ENCODE assay signal across 2 cellular contexts in the genomic region with DNA sequence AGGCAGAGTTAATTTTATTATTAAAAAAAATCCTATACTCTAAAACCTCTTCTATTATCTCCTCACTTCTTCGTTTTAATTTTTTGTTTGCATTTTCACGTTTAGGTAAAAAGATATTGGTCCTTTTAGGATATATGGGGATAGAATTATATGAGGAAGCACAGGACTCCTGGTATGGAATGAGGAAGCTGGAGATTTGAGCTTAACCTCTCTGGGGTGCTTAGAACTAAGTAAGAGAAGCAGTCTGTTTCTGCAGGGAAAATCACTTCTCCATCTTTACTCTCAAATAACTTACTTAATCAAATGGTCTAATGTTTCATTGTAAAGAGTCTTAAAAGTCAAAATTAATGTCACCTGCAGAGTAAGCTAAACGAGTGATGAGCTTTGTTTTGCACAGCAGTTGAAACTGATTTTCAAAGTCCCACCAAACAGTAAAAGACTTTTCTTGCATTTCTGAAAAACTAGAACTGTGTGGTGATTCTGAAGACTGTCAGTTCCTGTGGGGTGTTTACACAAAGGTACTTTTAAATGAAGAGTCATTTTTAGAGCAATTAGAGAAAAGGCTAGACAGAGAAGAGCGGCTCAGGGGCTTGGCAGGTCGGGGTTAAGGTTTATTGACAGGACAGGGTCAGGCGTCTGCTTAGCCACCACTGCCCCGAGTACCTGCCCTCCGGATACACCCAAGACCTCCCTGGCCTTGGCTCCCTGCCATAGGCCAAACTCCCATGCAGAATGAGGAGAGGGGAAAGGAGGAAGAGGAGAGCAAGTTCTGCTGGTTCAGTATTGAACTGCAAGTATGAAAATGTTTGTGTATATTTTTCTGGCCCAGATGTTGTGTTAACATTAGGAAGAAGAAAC.
TF ChIP-seq lines count a peak whose summit lies in the region.

No MANE protein-coding gene starts in this region.

TF ChIP-seq in HEK293, 187 proteins besides CTCF, POLR2A, EP300 and RAD21 (continued from another document and continues in another):
- TF ChIP-seq, protein P1, sequence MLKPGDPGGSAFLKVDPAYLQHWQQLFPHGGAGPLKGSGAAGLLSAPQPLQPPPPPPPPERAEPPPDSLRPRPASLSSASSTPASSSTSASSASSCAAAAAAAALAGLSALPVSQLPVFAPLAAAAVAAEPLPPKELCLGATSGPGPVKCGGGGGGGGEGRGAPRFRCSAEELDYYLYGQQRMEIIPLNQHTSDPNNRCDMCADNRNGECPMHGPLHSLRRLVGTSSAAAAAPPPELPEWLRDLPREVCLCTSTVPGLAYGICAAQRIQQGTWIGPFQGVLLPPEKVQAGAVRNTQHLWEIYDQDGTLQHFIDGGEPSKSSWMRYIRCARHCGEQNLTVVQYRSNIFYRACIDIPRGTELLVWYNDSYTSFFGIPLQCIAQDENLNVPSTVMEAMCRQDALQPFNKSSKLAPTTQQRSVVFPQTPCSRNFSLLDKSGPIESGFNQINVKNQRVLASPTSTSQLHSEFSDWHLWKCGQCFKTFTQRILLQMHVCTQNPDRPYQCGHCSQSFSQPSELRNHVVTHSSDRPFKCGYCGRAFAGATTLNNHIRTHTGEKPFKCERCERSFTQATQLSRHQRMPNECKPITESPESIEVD (tag by site-specific recombination; IDR thresholded peaks at IDR 0.05), result peak; percentile 87
- TF ChIP-seq ZNF658 (tag by site-specific recombination; IDR thresholded peaks at IDR 0.05) (no peak), ZXDB (tag by site-specific recombination; IDR thresholded peaks at IDR 0.05) (no peak), YY1 (tag by site-specific recombination; IDR thresholded peaks at IDR 0.05) (no peak), ZNF311 (tag by site-specific recombination; IDR thresholded peaks at IDR 0.05; ENCODE audit: borderline replicate concordance) (no peak), ZNF623 (tag by site-specific recombination; IDR thresholded peaks at IDR 0.05) (no peak), ZNF701 (tag by site-specific recombination; IDR thresholded peaks at IDR 0.05) (no peak), ZNF555 (tag by site-specific recombination; conservative IDR thresholded peaks at IDR 0.05) (no peak), GLI4 (tag by site-specific recombination; IDR thresholded peaks at IDR 0.05) (no peak), ZNF747 (tag by site-specific recombination; IDR thresholded peaks at IDR 0.05) (no peak), ZBTB17 (tag by site-specific recombination; IDR thresholded peaks at IDR 0.05) (peak; percentile 11; the same call in 1 of the 2 replicates), ZNF521 (tag by site-specific recombination; IDR thresholded peaks at IDR 0.05) (no peak), KLF1 (tag by site-specific recombination; IDR thresholded peaks at IDR 0.05) (no peak), OSR2 (tag by site-specific recombination; IDR thresholded peaks at IDR 0.05) (no peak)
- TF ChIP-seq, protein P2, sequence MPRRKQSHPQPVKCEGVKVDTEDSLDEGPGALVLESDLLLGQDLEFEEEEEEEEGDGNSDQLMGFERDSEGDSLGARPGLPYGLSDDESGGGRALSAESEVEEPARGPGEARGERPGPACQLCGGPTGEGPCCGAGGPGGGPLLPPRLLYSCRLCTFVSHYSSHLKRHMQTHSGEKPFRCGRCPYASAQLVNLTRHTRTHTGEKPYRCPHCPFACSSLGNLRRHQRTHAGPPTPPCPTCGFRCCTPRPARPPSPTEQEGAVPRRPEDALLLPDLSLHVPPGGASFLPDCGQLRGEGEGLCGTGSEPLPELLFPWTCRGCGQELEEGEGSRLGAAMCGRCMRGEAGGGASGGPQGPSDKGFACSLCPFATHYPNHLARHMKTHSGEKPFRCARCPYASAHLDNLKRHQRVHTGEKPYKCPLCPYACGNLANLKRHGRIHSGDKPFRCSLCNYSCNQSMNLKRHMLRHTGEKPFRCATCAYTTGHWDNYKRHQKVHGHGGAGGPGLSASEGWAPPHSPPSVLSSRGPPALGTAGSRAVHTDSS (tag by site-specific recombination; IDR thresholded peaks at IDR 0.05), result peak; percentile 60
- TF ChIP-seq, protein P3, sequence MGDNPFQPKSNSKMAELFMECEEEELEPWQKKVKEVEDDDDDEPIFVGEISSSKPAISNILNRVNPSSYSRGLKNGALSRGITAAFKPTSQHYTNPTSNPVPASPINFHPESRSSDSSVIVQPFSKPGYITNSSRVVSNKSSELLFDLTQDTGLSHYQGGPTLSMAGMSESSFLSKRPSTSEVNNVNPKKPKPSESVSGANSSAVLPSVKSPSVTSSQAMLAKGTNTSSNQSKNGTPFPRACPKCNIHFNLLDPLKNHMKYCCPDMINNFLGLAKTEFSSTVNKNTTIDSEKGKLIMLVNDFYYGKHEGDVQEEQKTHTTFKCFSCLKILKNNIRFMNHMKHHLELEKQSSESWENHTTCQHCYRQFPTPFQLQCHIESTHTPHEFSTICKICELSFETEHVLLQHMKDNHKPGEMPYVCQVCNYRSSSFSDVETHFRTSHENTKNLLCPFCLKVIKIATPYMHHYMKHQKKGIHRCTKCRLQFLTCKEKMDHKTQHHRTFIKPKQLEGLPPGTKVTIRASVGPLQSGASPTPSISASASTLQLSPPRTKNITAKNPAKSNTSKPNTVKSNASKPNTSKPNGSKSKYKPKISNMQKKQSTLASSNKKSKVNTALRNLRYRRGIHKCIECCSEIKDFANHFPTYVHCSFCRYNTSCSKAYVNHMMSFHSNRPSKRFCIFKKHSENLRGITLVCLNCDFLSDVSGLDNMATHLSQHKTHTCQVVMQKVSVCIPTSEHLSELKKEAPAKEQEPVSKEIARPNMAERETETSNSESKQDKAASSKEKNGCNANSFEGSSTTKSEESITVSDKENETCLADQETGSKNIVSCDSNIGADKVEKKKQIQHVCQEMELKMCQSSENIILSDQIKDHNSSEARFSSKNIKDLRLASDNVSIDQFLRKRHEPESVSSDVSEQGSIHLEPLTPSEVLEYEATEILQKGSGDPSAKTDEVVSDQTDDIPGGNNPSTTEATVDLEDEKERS (tag by site-specific recombination; IDR thresholded peaks at IDR 0.05), result no peak
- TF ChIP-seq, protein P4, sequence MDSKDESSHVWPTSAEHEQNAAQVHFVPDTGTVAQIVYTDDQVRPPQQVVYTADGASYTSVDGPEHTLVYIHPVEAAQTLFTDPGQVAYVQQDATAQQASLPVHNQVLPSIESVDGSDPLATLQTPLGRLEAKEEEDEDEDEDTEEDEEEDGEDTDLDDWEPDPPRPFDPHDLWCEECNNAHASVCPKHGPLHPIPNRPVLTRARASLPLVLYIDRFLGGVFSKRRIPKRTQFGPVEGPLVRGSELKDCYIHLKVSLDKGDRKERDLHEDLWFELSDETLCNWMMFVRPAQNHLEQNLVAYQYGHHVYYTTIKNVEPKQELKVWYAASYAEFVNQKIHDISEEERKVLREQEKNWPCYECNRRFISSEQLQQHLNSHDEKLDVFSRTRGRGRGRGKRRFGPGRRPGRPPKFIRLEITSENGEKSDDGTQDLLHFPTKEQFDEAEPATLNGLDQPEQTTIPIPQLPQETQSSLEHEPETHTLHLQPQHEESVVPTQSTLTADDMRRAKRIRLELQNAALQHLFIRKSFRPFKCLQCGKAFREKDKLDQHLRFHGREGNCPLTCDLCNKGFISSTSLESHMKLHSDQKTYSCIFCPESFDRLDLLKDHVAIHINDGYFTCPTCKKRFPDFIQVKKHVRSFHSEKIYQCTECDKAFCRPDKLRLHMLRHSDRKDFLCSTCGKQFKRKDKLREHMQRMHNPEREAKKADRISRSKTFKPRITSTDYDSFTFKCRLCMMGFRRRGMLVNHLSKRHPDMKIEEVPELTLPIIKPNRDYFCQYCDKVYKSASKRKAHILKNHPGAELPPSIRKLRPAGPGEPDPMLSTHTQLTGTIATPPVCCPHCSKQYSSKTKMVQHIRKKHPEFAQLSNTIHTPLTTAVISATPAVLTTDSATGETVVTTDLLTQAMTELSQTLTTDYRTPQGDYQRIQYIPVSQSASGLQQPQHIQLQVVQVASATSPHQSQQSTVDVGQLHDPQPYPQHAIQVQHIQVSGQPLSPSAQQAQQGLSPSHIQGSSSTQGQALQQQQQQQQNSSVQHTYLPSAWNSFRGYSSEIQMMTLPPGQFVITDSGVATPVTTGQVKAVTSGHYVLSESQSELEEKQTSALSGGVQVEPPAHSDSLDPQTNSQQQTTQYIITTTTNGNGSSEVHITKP (tag by site-specific recombination; IDR thresholded peaks at IDR 0.05), result no peak

TF ChIP-seq in SK-N-SH treated with all-trans-retinoic acid at 6 μM for 48 hours, 23 proteins besides CTCF, POLR2A, EP300 and RAD21 (continued from another document):
- TF ChIP-seq, protein P5, sequence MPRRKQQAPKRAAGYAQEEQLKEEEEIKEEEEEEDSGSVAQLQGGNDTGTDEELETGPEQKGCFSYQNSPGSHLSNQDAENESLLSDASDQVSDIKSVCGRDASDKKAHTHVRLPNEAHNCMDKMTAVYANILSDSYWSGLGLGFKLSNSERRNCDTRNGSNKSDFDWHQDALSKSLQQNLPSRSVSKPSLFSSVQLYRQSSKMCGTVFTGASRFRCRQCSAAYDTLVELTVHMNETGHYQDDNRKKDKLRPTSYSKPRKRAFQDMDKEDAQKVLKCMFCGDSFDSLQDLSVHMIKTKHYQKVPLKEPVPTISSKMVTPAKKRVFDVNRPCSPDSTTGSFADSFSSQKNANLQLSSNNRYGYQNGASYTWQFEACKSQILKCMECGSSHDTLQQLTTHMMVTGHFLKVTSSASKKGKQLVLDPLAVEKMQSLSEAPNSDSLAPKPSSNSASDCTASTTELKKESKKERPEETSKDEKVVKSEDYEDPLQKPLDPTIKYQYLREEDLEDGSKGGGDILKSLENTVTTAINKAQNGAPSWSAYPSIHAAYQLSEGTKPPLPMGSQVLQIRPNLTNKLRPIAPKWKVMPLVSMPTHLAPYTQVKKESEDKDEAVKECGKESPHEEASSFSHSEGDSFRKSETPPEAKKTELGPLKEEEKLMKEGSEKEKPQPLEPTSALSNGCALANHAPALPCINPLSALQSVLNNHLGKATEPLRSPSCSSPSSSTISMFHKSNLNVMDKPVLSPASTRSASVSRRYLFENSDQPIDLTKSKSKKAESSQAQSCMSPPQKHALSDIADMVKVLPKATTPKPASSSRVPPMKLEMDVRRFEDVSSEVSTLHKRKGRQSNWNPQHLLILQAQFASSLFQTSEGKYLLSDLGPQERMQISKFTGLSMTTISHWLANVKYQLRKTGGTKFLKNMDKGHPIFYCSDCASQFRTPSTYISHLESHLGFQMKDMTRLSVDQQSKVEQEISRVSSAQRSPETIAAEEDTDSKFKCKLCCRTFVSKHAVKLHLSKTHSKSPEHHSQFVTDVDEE (CRISPR knock-in tag; IDR thresholded peaks at IDR 0.05), result no peak
- TF ChIP-seq PPARA (CRISPR knock-in tag; IDR thresholded peaks at IDR 0.05; ENCODE audit: borderline replicate concordance), result no peak
- no peak for TF ChIP-seq TOX (CRISPR knock-in tag; IDR thresholded peaks at IDR 0.05; ENCODE audit: borderline replicate concordance)
TF ChIP-seq in SK-N-SH treated with all-trans-retinoic acid at 6 μM for 48 hours: peak in this region for 0.
